21 cellular contexts compared by ENCODE assay signal in the genomic region with DNA sequence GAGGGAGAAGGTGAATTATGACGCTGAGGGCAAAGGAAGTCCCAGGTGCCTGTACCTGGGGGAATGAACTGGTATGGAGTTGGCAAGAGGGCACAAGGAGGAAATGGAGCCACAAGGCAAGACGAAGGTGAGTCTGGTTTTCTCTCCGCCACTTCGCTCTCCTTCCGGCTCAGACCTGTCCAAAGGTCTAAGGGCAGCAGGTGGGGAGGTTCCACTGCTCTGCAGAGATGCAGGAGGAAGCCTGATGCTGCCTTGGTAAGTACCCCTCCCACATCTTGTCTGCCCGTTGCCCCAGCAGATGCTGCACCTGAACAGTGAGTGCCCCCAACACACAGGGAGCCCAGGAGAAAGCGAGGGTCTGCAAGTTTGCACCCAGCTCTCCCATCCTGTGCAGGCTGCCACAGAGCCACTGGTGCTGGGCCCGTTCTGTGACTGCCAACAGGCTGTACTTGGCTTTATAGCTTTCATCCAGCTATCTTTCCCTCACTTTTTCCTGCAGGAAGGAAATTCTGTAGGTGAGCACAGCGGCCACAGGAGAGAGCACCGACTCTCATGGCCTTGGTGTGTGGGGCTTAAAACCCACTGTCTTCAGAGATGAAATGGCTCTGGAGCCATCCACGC.
A peak's percentile ranks its signal among the peaks of the same experiment; 100 is the strongest.
DNase-seq lines count a peak whose midpoint lies in the region; ATAC-seq and TF ChIP-seq lines count a peak whose summit lies in the region.
"Had no signal": no experiment of that assay in that cellular context is flagged by ENCODE, and none has a peak within 500 bp of the region (broad histone marks: within the 10 kb centered on the region; RNA-seq: fewer than 3 reads in every experiment).

No MANE protein-coding gene starts in this region.

- H3K27me3 ChIP-seq in GM23338 (ENCODE audit: insufficient read depth) (no peaks in the 10 kb centered on the region), HUES48 (ENCODE audit: control insufficient read depth, insufficient read depth, low read length) (no peaks in the 10 kb centered on the region), iPS-15b (ENCODE audit: control insufficient read depth, insufficient read depth, low read length) (no peaks in the 10 kb centered on the region), neuronal stem cell (ENCODE audit: control insufficient read depth in 3 of 3, insufficient read depth in 3 of 3, low read depth in 1 of 3, low read length in 3 of 3) (no peaks in the 10 kb centered on the region), left lung (no peaks in the 10 kb centered on the region)
- H3K27me3 ChIP-seq: BLaER1 treated with 17β-estradiol and CSF1 and Interleukin-3, amounts not matched to agents 10 nM and 100 nM had no signal

- peaks cover 5% of the 10 kb centered on the region; the same call in 1 of the 2 replicates for H3F3A ChIP-seq in GM23338 (replicated peaks; ENCODE audit: low read depth)

- H3K27ac Mint-ChIP-seq in GM23338, result peak overlapping the region; percentile 90; the same call in 1 of the 2 replicates
- H3K27ac Mint-ChIP-seq: CD4-positive, alpha-beta T cell; IgD-negative memory B cell had no signal

- intact Hi-C loops in left lung (cut with DNase I), result no loop called here

- H3K9ac ChIP-seq in HUES48 (ENCODE audit: low read depth, low read length), result 0 out of 2 replicates have a peak overlapping the region, but pooled peaks have one; percentile 7
- H3K9ac ChIP-seq in iPS-15b (ENCODE audit: low read depth, low read length), result peak overlapping the region; percentile 39
- H3K9ac ChIP-seq in neuronal stem cell (ENCODE audit: low read depth, low read length, poor library complexity), result no peak overlapping the region
- H3K9ac ChIP-seq: BLaER1 treated with 17β-estradiol and CSF1 and Interleukin-3, amounts not matched to agents 10 nM and 100 nM; GM23248; KMS-11 had no signal

- no peak overlapping the region for H2BK120ac ChIP-seq in neuronal stem cell (ENCODE audit: low read depth, low read length)

- H2BK12ac ChIP-seq in neuronal stem cell (ENCODE audit: low read length), result peak overlapping the region; percentile 24

- no peaks in the 10 kb centered on the region for H3K79me2 ChIP-seq in GM23338 (replicated peaks; ENCODE audit: insufficient read depth)

- H3K36me3 ChIP-seq in GM23338 (ENCODE audit: insufficient read depth) (no peaks in the 10 kb centered on the region), HUES48 (ENCODE audit: control insufficient read depth, insufficient read depth, low read length) (peaks cover 13% of the 10 kb centered on the region; the same call in 1 of the 2 replicates), iPS-15b (ENCODE audit: control insufficient read depth, insufficient read depth, low read length) (peaks cover 4% of the 10 kb centered on the region), neuronal stem cell (replicated peaks in 1 of 2; ENCODE audit: control insufficient read depth in 2 of 2, insufficient read depth in 2 of 2, low read length in 2 of 2) (no peaks in the 10 kb centered on the region), left lung (no peaks in the 10 kb centered on the region)
- H3K36me3 ChIP-seq: BLaER1 treated with 17β-estradiol and CSF1 and Interleukin-3, amounts not matched to agents 10 nM and 100 nM had no signal

- no peak overlapping the region for H3K27ac ChIP-seq in GM23338 (ENCODE audit: low read depth)
- H3K27ac ChIP-seq in HUES48 (ENCODE audit: low read depth, low read length), result no peak overlapping the region
- no peak overlapping the region for H3K27ac ChIP-seq in neuronal stem cell (replicated peaks; ENCODE audit: low read length)
- H3K27ac ChIP-seq in left lung, result no peak overlapping the region
- H3K27ac ChIP-seq: A549; BLaER1 treated with 17β-estradiol and CSF1 and Interleukin-3, amounts not matched to agents 10 nM and 100 nM; GM23248; KMS-11; PC-9 had no signal

- peaks cover 2% of the 10 kb centered on the region for H3K79me1 ChIP-seq in neuronal stem cell (ENCODE audit: low read depth, low read length)

- H3K4me3 Mint-ChIP-seq in GM23338, result no peak overlapping the region; the same call in 2 of the 3 replicates
- H3K4me3 Mint-ChIP-seq: CD4-positive, alpha-beta T cell had no signal

- no peak overlapping the region for H4K91ac ChIP-seq in neuronal stem cell (ENCODE audit: low read depth, low read length, poor library complexity)

- H3K9me3 Mint-ChIP-seq in GM23338, result no peaks in the 10 kb centered on the region
- H3K9me3 Mint-ChIP-seq: CD4-positive, alpha-beta T cell; IgD-negative memory B cell had no signal

- no peak for DNase-seq in GM23338 (ENCODE audit: low spot score)
- no peak for DNase-seq in neuronal stem cell (ENCODE audit: low spot score)
- no peak for DNase-seq in left lung
- DNase-seq in activated T-cell treated with anti-CD3 and anti-CD28 coated beads for 4 hours, result no peak
- DNase-seq: AML-193; CD4-positive, alpha-beta T cell; GM23248; HCEC 1CT; MM.1S; NCI-H2029; NCI-H524 treated with DMSO at 0.1 percent for 48 hours; PC-9; RPMI8226; SHP77 had no signal

- WGBS in neuronal stem cell (ENCODE audit: extremely low coverage in 2 of 2, insufficient read length in 2 of 2, insufficient replicate concordance in 1 of 2), 2 donors, result no CpG with 5 or more reads among the region's 11 CpGs

- no peak overlapping the region for H2BK5ac ChIP-seq in neuronal stem cell (ENCODE audit: low read length)

- H3K4me3 ChIP-seq in GM23338 (no peak overlapping the region), HUES48 (ENCODE audit: low read depth, low read length) (no peak overlapping the region), iPS-15b (ENCODE audit: low read depth, low read length) (no peak overlapping the region), neuronal stem cell (ENCODE audit: low read length in 2 of 2) (no peak overlapping the region), left lung (no peak overlapping the region)
- H3K4me3 ChIP-seq: A549; BLaER1 treated with 17β-estradiol and CSF1 and Interleukin-3, amounts not matched to agents 10 nM and 100 nM; GM23248; PC-9 had no signal

- H3K4me2 ChIP-seq in GM23338, result 0 out of 2 replicates have a peak overlapping the region, but pooled peaks have one; percentile 40
- H3K4me2 ChIP-seq in neuronal stem cell (ENCODE audit: insufficient read depth, low read length, poor library complexity, severe bottlenecking), result peak overlapping the region; percentile 33
- H3K4me2 ChIP-seq: A549, KMS-11, PC-9 had no signal

- ATAC-seq in GM23338 (peak; percentile 18), HG03025 (IDR thresholded peaks at IDR 0.05; ENCODE audit: low FRiP score, unreplicated experiment) (no peak), left lung (no peak)
- ATAC-seq: A549 had no signal

- no peaks in the 10 kb centered on the region; the same call in 1 of the 2 replicates for H3K9me2 ChIP-seq in GM23338 (ENCODE audit: insufficient read depth)

- H2BK15ac ChIP-seq in neuronal stem cell (ENCODE audit: low read length), result peak overlapping the region; percentile 47

- H3K9me3 ChIP-seq in HUES48 (ENCODE audit: control insufficient read depth, insufficient read depth, low read length) (no peaks in the 10 kb centered on the region), iPS-15b (ENCODE audit: control insufficient read depth, insufficient read depth, low read length) (no peaks in the 10 kb centered on the region), neuronal stem cell (replicated peaks in 1 of 2; ENCODE audit: control insufficient read depth in 2 of 2, insufficient read depth in 1 of 2, low read depth in 1 of 2, low read length in 2 of 2) (peaks cover 0 to 2% of the 10 kb centered on the region in 2 donors), left lung (no peaks in the 10 kb centered on the region)
- H3K9me3 ChIP-seq: A549; BLaER1 treated with 17β-estradiol and CSF1 and Interleukin-3, amounts not matched to agents 10 nM and 100 nM had no signal

- H4K20me1 ChIP-seq in GM23338 (replicated peaks; ENCODE audit: insufficient read depth), result no peaks in the 10 kb centered on the region
- H4K20me1 ChIP-seq: BLaER1 treated with 17β-estradiol and CSF1 and Interleukin-3, amounts not matched to agents 10 nM and 100 nM had no signal

- peaks cover 29% of the 10 kb centered on the region for H3K36me3 Mint-ChIP-seq in GM23338 (ENCODE audit: low read depth)
- H3K36me3 Mint-ChIP-seq: IgD-negative memory B cell had no signal

- H2AFZ ChIP-seq in GM23338 (no peak overlapping the region), neuronal stem cell (ENCODE audit: low read length) (no peak overlapping the region)
- H2AFZ ChIP-seq: GM23248, PC-9 had no signal

- TF ChIP-seq CTCF in GM23338 (conservative IDR thresholded peaks at IDR 0.05; ENCODE audit: low read depth in 2 of 2) (no peak), left lung (IDR thresholded peaks at IDR 0.05) (no peak)

- H3K23ac ChIP-seq in neuronal stem cell (ENCODE audit: low read depth, low read length, poor library complexity), result no peak overlapping the region

- peak overlapping the region; percentile 84 for H2AK5ac ChIP-seq in neuronal stem cell (ENCODE audit: low read depth, low read length)

- H3K4me1 ChIP-seq in GM23338 (ENCODE audit: insufficient read depth), result peaks cover 27% of the 10 kb centered on the region
- H3K4me1 ChIP-seq in HUES48 (ENCODE audit: control insufficient read depth, insufficient read depth, low read length), result peaks cover 29% of the 10 kb centered on the region
- peaks cover 14% of the 10 kb centered on the region for H3K4me1 ChIP-seq in iPS-15b (ENCODE audit: control insufficient read depth, insufficient read depth, low read length)
- peaks cover 0 to 11% of the 10 kb centered on the region in 2 donors for H3K4me1 ChIP-seq in neuronal stem cell (ENCODE audit: control insufficient read depth in 2 of 2, insufficient read depth in 1 of 2, low read depth in 1 of 2, low read length in 2 of 2)
- no peaks in the 10 kb centered on the region for H3K4me1 ChIP-seq in left lung
- H3K4me1 ChIP-seq: A549 had no signal

- peak overlapping the region; percentile 52 for H4K8ac ChIP-seq in neuronal stem cell (ENCODE audit: low read depth, low read length)

- H3K4ac ChIP-seq in neuronal stem cell (ENCODE audit: low read length), result no peak overlapping the region

- peaks cover 46% of the 10 kb centered on the region for H3K4me1 Mint-ChIP-seq in GM23338
- H3K4me1 Mint-ChIP-seq: IgD-negative memory B cell had no signal

- H3K18ac ChIP-seq in neuronal stem cell (ENCODE audit: low read length), result peak overlapping the region; percentile 84

- peak overlapping the region; percentile 1 for H3K14ac ChIP-seq in neuronal stem cell (ENCODE audit: low read length)

- H3K27me3 Mint-ChIP-seq in GM23338 (ENCODE audit: insufficient read depth, low read depth, poor library complexity), result peaks cover 5% of the 10 kb centered on the region
- H3K27me3 Mint-ChIP-seq: CD4-positive, alpha-beta T cell; IgD-negative memory B cell had no signal

TF ChIP-seq in GM23338, 12 proteins besides CTCF, POLR2A, EP300 and RAD21 (continues in another document):
- no peak; the same call in 1 of the 2 replicates for TF ChIP-seq ZNF331 (CRISPR knock-in tag; IDR thresholded peaks at IDR 0.05; ENCODE audit: low read depth)
